1 cellular context compared by ENCODE assay signal in genomic region chr7:2460188-2460587, GRCh38.
TF ChIP-seq lines count a peak whose summit lies in the region.

No MANE protein-coding gene starts in this region.

TF ChIP-seq in GM23338, 12 proteins besides CTCF, POLR2A, EP300 and RAD21 (continued from another document):
- TF ChIP-seq, protein P1, sequence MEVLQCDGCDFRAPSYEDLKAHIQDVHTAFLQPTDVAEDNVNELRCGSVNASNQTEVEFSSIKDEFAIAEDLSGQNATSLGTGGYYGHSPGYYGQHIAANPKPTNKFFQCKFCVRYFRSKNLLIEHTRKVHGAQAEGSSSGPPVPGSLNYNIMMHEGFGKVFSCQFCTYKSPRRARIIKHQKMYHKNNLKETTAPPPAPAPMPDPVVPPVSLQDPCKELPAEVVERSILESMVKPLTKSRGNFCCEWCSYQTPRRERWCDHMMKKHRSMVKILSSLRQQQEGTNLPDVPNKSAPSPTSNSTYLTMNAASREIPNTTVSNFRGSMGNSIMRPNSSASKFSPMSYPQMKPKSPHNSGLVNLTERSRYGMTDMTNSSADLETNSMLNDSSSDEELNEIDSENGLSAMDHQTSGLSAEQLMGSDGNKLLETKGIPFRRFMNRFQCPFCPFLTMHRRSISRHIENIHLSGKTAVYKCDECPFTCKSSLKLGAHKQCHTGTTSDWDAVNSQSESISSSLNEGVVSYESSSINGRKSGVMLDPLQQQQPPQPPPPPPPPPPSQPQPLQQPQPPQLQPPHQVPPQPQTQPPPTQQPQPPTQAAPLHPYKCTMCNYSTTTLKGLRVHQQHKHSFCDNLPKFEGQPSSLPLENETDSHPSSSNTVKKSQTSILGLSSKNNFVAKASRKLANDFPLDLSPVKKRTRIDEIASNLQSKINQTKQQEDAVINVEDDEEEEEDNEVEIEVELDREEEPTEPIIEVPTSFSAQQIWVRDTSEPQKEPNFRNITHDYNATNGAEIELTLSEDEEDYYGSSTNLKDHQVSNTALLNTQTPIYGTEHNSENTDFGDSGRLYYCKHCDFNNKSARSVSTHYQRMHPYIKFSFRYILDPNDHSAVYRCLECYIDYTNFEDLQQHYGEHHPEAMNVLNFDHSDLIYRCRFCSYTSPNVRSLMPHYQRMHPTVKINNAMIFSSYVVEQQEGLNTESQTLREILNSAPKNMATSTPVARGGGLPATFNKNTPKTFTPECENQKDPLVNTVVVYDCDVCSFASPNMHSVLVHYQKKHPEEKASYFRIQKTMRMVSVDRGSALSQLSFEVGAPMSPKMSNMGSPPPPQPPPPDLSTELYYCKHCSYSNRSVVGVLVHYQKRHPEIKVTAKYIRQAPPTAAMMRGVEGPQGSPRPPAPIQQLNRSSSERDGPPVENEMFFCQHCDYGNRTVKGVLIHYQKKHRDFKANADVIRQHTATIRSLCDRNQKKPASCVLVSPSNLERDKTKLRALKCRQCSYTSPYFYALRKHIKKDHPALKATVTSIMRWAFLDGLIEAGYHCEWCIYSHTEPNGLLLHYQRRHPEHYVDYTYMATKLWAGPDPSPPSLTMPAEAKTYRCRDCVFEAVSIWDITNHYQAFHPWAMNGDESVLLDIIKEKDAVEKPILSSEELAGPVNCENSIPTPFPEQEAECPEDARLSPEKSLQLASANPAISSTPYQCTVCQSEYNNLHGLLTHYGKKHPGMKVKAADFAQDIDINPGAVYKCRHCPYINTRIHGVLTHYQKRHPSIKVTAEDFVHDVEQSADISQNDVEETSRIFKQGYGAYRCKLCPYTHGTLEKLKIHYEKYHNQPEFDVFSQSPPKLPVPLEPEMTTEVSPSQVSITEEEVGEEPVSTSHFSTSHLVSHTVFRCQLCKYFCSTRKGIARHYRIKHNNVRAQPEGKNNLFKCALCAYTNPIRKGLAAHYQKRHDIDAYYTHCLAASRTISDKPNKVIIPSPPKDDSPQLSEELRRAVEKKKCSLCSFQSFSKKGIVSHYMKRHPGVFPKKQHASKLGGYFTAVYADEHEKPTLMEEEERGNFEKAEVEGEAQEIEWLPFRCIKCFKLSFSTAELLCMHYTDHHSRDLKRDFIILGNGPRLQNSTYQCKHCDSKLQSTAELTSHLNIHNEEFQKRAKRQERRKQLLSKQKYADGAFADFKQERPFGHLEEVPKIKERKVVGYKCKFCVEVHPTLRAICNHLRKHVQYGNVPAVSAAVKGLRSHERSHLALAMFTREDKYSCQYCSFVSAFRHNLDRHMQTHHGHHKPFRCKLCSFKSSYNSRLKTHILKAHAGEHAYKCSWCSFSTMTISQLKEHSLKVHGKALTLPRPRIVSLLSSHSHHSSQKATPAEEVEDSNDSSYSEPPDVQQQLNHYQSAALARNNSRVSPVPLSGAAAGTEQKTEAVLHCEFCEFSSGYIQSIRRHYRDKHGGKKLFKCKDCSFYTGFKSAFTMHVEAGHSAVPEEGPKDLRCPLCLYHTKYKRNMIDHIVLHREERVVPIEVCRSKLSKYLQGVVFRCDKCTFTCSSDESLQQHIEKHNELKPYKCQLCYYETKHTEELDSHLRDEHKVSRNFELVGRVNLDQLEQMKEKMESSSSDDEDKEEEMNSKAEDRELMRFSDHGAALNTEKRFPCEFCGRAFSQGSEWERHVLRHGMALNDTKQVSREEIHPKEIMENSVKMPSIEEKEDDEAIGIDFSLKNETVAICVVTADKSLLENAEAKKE (CRISPR knock-in tag; IDR thresholded peaks at IDR 0.05) = no peak
- TF ChIP-seq NANOG (IDR thresholded peaks at IDR 0.05; ENCODE audit: borderline replicate concordance) = no peak
- no peak for TF ChIP-seq ZNF331 (CRISPR knock-in tag; IDR thresholded peaks at IDR 0.05; ENCODE audit: low read depth)
- TF ChIP-seq, protein P2, sequence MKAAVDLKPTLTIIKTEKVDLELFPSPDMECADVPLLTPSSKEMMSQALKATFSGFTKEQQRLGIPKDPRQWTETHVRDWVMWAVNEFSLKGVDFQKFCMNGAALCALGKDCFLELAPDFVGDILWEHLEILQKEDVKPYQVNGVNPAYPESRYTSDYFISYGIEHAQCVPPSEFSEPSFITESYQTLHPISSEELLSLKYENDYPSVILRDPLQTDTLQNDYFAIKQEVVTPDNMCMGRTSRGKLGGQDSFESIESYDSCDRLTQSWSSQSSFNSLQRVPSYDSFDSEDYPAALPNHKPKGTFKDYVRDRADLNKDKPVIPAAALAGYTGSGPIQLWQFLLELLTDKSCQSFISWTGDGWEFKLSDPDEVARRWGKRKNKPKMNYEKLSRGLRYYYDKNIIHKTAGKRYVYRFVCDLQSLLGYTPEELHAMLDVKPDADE (IDR thresholded peaks at IDR 0.05) = no peak
- no peak for TF ChIP-seq CREB1 (CRISPR knock-in tag; IDR thresholded peaks at IDR 0.05; ENCODE audit: low read depth)
